In the genomic region with DNA sequence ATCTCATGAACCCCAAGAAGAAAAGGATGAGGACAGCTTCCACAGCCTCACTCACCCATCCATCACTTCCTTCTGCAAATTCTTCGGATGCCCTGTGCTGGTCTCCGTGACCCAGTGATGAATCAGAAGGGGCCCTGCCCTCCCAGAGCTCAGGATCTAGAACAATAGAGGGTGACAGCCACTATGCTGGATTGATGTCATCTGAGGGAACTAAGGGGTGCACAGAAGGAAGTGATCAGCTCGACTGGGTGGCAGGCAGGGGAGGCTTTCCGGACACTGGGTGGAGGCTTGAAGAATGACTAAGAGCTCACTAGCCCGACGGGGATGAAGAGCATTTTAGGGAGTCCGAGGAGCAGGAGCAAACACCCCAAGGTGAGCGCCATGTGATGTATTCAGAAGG, we compare ENCODE assay signal across 1 cellular context.
TF ChIP-seq lines count a peak whose summit lies in the region.

No MANE protein-coding gene starts in this region.

TF ChIP-seq in SK-N-SH, 30 proteins besides CTCF, POLR2A, EP300 and RAD21 (continued from another document):
- TF ChIP-seq, protein P1, sequence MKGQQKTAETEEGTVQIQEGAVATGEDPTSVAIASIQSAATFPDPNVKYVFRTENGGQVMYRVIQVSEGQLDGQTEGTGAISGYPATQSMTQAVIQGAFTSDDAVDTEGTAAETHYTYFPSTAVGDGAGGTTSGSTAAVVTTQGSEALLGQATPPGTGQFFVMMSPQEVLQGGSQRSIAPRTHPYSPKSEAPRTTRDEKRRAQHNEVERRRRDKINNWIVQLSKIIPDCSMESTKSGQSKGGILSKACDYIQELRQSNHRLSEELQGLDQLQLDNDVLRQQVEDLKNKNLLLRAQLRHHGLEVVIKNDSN (IDR thresholded peaks at IDR 0.05; ENCODE audit: borderline replicate concordance, low read depth) = no peak
- TF ChIP-seq MXI1 (IDR thresholded peaks at IDR 0.05; ENCODE audit: low read depth, low read length) = no peak
- TF ChIP-seq, protein P2, sequence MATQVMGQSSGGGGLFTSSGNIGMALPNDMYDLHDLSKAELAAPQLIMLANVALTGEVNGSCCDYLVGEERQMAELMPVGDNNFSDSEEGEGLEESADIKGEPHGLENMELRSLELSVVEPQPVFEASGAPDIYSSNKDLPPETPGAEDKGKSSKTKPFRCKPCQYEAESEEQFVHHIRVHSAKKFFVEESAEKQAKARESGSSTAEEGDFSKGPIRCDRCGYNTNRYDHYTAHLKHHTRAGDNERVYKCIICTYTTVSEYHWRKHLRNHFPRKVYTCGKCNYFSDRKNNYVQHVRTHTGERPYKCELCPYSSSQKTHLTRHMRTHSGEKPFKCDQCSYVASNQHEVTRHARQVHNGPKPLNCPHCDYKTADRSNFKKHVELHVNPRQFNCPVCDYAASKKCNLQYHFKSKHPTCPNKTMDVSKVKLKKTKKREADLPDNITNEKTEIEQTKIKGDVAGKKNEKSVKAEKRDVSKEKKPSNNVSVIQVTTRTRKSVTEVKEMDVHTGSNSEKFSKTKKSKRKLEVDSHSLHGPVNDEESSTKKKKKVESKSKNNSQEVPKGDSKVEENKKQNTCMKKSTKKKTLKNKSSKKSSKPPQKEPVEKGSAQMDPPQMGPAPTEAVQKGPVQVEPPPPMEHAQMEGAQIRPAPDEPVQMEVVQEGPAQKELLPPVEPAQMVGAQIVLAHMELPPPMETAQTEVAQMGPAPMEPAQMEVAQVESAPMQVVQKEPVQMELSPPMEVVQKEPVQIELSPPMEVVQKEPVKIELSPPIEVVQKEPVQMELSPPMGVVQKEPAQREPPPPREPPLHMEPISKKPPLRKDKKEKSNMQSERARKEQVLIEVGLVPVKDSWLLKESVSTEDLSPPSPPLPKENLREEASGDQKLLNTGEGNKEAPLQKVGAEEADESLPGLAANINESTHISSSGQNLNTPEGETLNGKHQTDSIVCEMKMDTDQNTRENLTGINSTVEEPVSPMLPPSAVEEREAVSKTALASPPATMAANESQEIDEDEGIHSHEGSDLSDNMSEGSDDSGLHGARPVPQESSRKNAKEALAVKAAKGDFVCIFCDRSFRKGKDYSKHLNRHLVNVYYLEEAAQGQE (IDR thresholded peaks at IDR 0.05; ENCODE audit: low read depth, low read length) = no peak
